10 cellular contexts compared by ENCODE assay signal in genomic region chr1:181179980-181180964, GRCh38.
DNase-seq lines count a peak whose midpoint lies in the region; ATAC-seq and TF ChIP-seq lines count a peak whose summit lies in the region.
"Had no signal": no experiment of that assay in that cellular context is flagged by ENCODE, and none has a peak within 500 bp of the region (broad histone marks: within the 10 kb centered on the region; RNA-seq: fewer than 3 reads in every experiment).

No MANE protein-coding gene starts in this region.

- TF ChIP-seq CTCF in activated CD8-positive, alpha-beta T cell treated with anti-CD3 and anti-CD28 coated beads for 36 hours (IDR thresholded peaks at IDR 0.05) = no peak
- TF ChIP-seq CTCF in fibroblast of the aortic adventitia (IDR thresholded peaks at IDR 0.05; ENCODE audit: insufficient read depth, low read length) (no peak), osteocyte (IDR thresholded peaks at IDR 0.05) (no peak)

- H3K36me3 Mint-ChIP-seq in activated CD8-positive, alpha-beta T cell treated with anti-CD3 and anti-CD28 coated beads for 36 hours (ENCODE audit: low read depth) = no peaks in the 10 kb centered on the region
- no peaks in the 10 kb centered on the region for H3K36me3 Mint-ChIP-seq in osteocyte (ENCODE audit: unreplicated experiment)

- intact Hi-C loops in activated CD8-positive, alpha-beta T cell treated with anti-CD3 and anti-CD28 coated beads for 36 hours (cut with micrococcal nuclease) = loop anchor here (10.0 kb wide), 1 partner anchor 135 kb away; no protein-coding TSS in a partner anchor

- peak; percentile 94 for ATAC-seq in activated CD8-positive, alpha-beta T cell treated with anti-CD3 and anti-CD28 coated beads for 36 hours
- ATAC-seq in GM21526 (IDR thresholded peaks at IDR 0.05; ENCODE audit: low FRiP score, unreplicated experiment) (no peak), HG03460 (IDR thresholded peaks at IDR 0.05; ENCODE audit: unreplicated experiment) (no peak), esophagus mucosa (no peak)
- ATAC-seq: HCT116 had no signal

- POLR2A ChIA-PET in activated CD8-positive, alpha-beta T cell treated with anti-CD3 and anti-CD28 coated beads for 36 hours (lab: Charles Lee) = interaction anchor here (1.1 kb wide), 1 partner anchor 127 kb away, joined by 3 read pairs; no protein-coding TSS in a partner anchor

- peaks cover 12% of the 10 kb centered on the region for H3K4me1 Mint-ChIP-seq in activated CD8-positive, alpha-beta T cell treated with anti-CD3 and anti-CD28 coated beads for 36 hours (ENCODE audit: low read depth)
- H3K4me1 Mint-ChIP-seq in osteocyte (ENCODE audit: unreplicated experiment) = peaks cover 10% of the 10 kb centered on the region

- H3K27ac Mint-ChIP-seq in activated CD8-positive, alpha-beta T cell treated with anti-CD3 and anti-CD28 coated beads for 36 hours = peak overlapping the region; percentile 53
- H3K27ac Mint-ChIP-seq in osteocyte (ENCODE audit: unreplicated experiment) = peak overlapping the region; percentile 39

- H3K27me3 Mint-ChIP-seq in activated CD8-positive, alpha-beta T cell treated with anti-CD3 and anti-CD28 coated beads for 36 hours = no peaks in the 10 kb centered on the region
- H3K27me3 Mint-ChIP-seq in osteocyte (ENCODE audit: unreplicated experiment) = peaks cover 47% of the 10 kb centered on the region

- H3K9me3 Mint-ChIP-seq in activated CD8-positive, alpha-beta T cell treated with anti-CD3 and anti-CD28 coated beads for 36 hours = no peaks in the 10 kb centered on the region
- no peaks in the 10 kb centered on the region for H3K9me3 Mint-ChIP-seq in osteocyte (ENCODE audit: unreplicated experiment)

- DNase-seq in DMS153 treated with DMSO at 0.1 percent for 48 hours (lab: John Stamatoyannopoulos, UW; ENCODE audit: unreplicated experiment) (peak; percentile 50), NCI-H146 treated with DMSO at 0.1 percent for 48 hours (lab: John Stamatoyannopoulos, UW; ENCODE audit: unreplicated experiment) (peak; percentile 81), fibroblast of the aortic adventitia (ENCODE audit: low read depth) (peak; percentile 59), osteocyte (ENCODE audit: extremely low spot score, unreplicated experiment) (peak; percentile 83)
- peak; percentile 82 for DNase-seq in activated CD8-positive, alpha-beta T cell treated with anti-CD3 and anti-CD28 coated beads for 36 hours

- peak overlapping the region; percentile 10 for H3K4me3 Mint-ChIP-seq in activated CD8-positive, alpha-beta T cell treated with anti-CD3 and anti-CD28 coated beads for 36 hours
- H3K4me3 Mint-ChIP-seq in osteocyte (ENCODE audit: unreplicated experiment) = peak overlapping the region; percentile 11

- CTCF ChIA-PET in activated CD8-positive, alpha-beta T cell treated with anti-CD3 and anti-CD28 coated beads for 36 hours (lab: Charles Lee) = interaction anchor here (1.0 to 2.3 kb wide), 8 partner anchors 10 to 245 kb away, joined by 3 to 15 read pairs (median 3); no protein-coding TSS in a partner anchor

- H3K4me3 ChIP-seq in fibroblast of the aortic adventitia (ENCODE audit: low read depth, low read length) = no peak overlapping the region
- H3K4me3 ChIP-seq: thyroid gland had no signal
